In genomic region chr1:169062152-169062551, GRCh38 we compare ENCODE assay signal across 29 cellular contexts.
"Had no signal": no experiment of that assay in that cellular context is flagged by ENCODE, and none has a peak within 500 bp of the region (broad histone marks: within the 10 kb centered on the region; RNA-seq: fewer than 3 reads in every experiment).

No MANE protein-coding gene starts in this region.

- H3K4me2 ChIP-seq: neural progenitor cell had no signal

- H3K4me1 ChIP-seq: neural progenitor cell, prostate gland, sigmoid colon, suprapubic skin, tibial artery, upper lobe of right lung had no signal

- H3K27ac ChIP-seq: neural progenitor cell, ovary, prostate gland, sigmoid colon, suprapubic skin, thoracic aorta, tibial artery, upper lobe of right lung had no signal

- H3K27me3 ChIP-seq: left lung, neural progenitor cell, ovary, sigmoid colon, spleen, suprapubic skin, tibial artery, upper lobe of right lung had no signal

- H3K4me1 Mint-ChIP-seq: naive B cell; stimulated activated effector memory CD8-positive, alpha-beta T cell treated with anti-CD3 and anti-CD28 coated beads, Interleukin-12 subunit alpha, Interleukin-12 subunit beta, amount 100 ng/mL, for 72 hours had no signal

- H3K9me3 ChIP-seq: ovary, prostate gland, upper lobe of right lung had no signal

- H3K27me3 Mint-ChIP-seq: stimulated activated naive CD8-positive, alpha-beta T cell treated with anti-CD3 and anti-CD28 coated beads, Interleukin-15, Interleukin-2, amounts not matched to agents 100 ng/mL and 50 ng/mL, for 24 hours had no signal

- H3K36me3 Mint-ChIP-seq: neural progenitor cell; stimulated activated effector memory CD8-positive, alpha-beta T cell treated with anti-CD3 and anti-CD28 coated beads, Interleukin-12 subunit alpha, Interleukin-12 subunit beta, amount 100 ng/mL, for 72 hours had no signal

- DNase-seq: hypothalamus; immature natural killer cell; kidney; left colon; left lung; lower lobe of right lung; mammary epithelial cell; mesenchymal stem cell; naive B cell; natural killer cell; nephron progenitor cell; ovary; posterior cingulate gyrus; retina; right cardiac atrium; sigmoid colon; small intestine; spleen; stimulated activated CD4-positive, alpha-beta T cell treated with anti-CD3 and anti-CD28 coated beads, Interleukin-4, amount 100 ng/mL, for 24 hours; stimulated activated naive CD4-positive, alpha-beta T cell; tibial artery; trophoblast cell; upper lobe of right lung had no signal

- H3K4me3 Mint-ChIP-seq: immature natural killer cell; naive B cell; natural killer cell; nephron progenitor cell; neural progenitor cell; stimulated activated effector memory CD8-positive, alpha-beta T cell treated with anti-CD3 and anti-CD28 coated beads, Interleukin-12 subunit alpha, Interleukin-12 subunit beta, amount 100 ng/mL, for 72 hours; stimulated activated naive CD8-positive, alpha-beta T cell treated with anti-CD3 and anti-CD28 coated beads, Interleukin-15, Interleukin-2, amounts not matched to agents 100 ng/mL and 50 ng/mL, for 24 hours had no signal

- ATAC-seq: left colon; natural killer cell; right cardiac atrium; stimulated activated effector memory CD8-positive, alpha-beta T cell treated with anti-CD3 and anti-CD28 coated beads, Interleukin-12 subunit alpha, Interleukin-12 subunit beta, amount 100 ng/mL, for 72 hours; upper lobe of right lung had no signal

- H3K4me3 ChIP-seq: left lung, lower lobe of right lung, neural progenitor cell, ovary, prostate gland, sigmoid colon, spleen, suprapubic skin, thoracic aorta, tibial artery, upper lobe of right lung had no signal

- H3K36me3 ChIP-seq: left lung, lower lobe of right lung, neural progenitor cell, ovary, prostate gland, sigmoid colon, spleen, suprapubic skin, thoracic aorta, tibial artery, upper lobe of right lung had no signal

- H2AFZ ChIP-seq: neural progenitor cell had no signal

- H3K27ac Mint-ChIP-seq: immature natural killer cell; naive B cell; natural killer cell; nephron progenitor cell; neural progenitor cell; stimulated activated effector memory CD8-positive, alpha-beta T cell treated with anti-CD3 and anti-CD28 coated beads, Interleukin-12 subunit alpha, Interleukin-12 subunit beta, amount 100 ng/mL, for 72 hours; stimulated activated naive CD8-positive, alpha-beta T cell treated with anti-CD3 and anti-CD28 coated beads, Interleukin-15, Interleukin-2, amounts not matched to agents 100 ng/mL and 50 ng/mL, for 24 hours had no signal
